Comparison of ENCODE assay signal across 8 cellular contexts in genomic region chr12:47408171-47408871, GRCh38.
A peak's percentile ranks its signal among the peaks of the same experiment; 100 is the strongest.
DNase-seq lines count a peak whose midpoint lies in the region; ATAC-seq and TF ChIP-seq lines count a peak whose summit lies in the region.

No MANE protein-coding gene starts in this region.

- no peak overlapping the region for H2AFZ ChIP-seq in SK-N-SH (ENCODE audit: low read depth)

- peaks cover 13% of the 10 kb centered on the region for H3K9me3 Mint-ChIP-seq in activated CD4-positive, alpha-beta T cell treated with anti-CD3 and anti-CD28 coated beads, Interleukin-2, amount 10 ng/mL, durations not matched to agents 7 days and 5 days

- H3K4me1 ChIP-seq in SK-N-SH (ENCODE audit: control insufficient read depth in 1 of 2, insufficient read depth in 2 of 2, low read depth in 1 of 2, low read length in 1 of 2), result no peaks in the 10 kb centered on the region
- peaks cover 0 to 4% of the 10 kb centered on the region in 2 donors for H3K4me1 ChIP-seq in lung (ENCODE audit: control insufficient read depth in 2 of 2, insufficient read depth in 2 of 2, low read length in 2 of 2)

- H3K36me3 ChIP-seq in SK-N-SH (replicated peaks in 1 of 2; ENCODE audit: control insufficient read depth in 1 of 2, insufficient read depth in 2 of 2, low read length in 1 of 2) (no peaks in the 10 kb centered on the region), lung (ENCODE audit: control insufficient read depth in 2 of 2, insufficient read depth in 2 of 2, low read length in 2 of 2) (no peaks in the 10 kb centered on the region)

- no peaks in the 10 kb centered on the region for H3K27me3 Mint-ChIP-seq in activated CD4-positive, alpha-beta T cell treated with anti-CD3 and anti-CD28 coated beads, Interleukin-2, amount 10 ng/mL, durations not matched to agents 7 days and 5 days

- H3K27ac Mint-ChIP-seq in activated CD4-positive, alpha-beta T cell treated with anti-CD3 and anti-CD28 coated beads, Interleukin-2, amount 10 ng/mL, durations not matched to agents 7 days and 5 days, result peak overlapping the region; percentile 81

- H3K4me3 ChIP-seq in SK-N-SH (ENCODE audit: low read depth in 2 of 2, low read length in 1 of 2), result no peak overlapping the region
- H3K4me3 ChIP-seq in lung, result no peak overlapping the region

- no peak overlapping the region for H3K4me2 ChIP-seq in SK-N-SH

- CTCF ChIA-PET in SK-N-SH (lab: Yijun Ruan, JAX), result no interaction called here
- CTCF ChIA-PET in activated CD4-positive, alpha-beta T cell treated with anti-CD3 and anti-CD28 coated beads, Interleukin-2, amount 10 ng/mL, durations not matched to agents 7 days and 5 days (lab: Charles Lee), result interaction anchor here (0.7 to 2.9 kb wide), 4 partner anchors 10 to 338 kb away, joined by 3 to 14 read pairs (median 4); no protein-coding TSS in a partner anchor

- H3F3A ChIP-seq in SK-N-SH (replicated peaks; ENCODE audit: insufficient read depth), result no peaks in the 10 kb centered on the region

- H3K9me3 ChIP-seq in SK-N-SH (no peaks in the 10 kb centered on the region), lung (ENCODE audit: control insufficient read depth in 2 of 2, insufficient read depth in 1 of 2, low read length in 1 of 2) (no peaks in the 10 kb centered on the region)

- peak; percentile 27 for TF ChIP-seq CTCF in SK-N-SH (IDR thresholded peaks at IDR 0.05)
- no peak for TF ChIP-seq CTCF in lung (IDR thresholded peaks at IDR 0.05; ENCODE audit: control extremely low read depth, extremely low read depth)

- H3K4me3 Mint-ChIP-seq in activated CD4-positive, alpha-beta T cell treated with anti-CD3 and anti-CD28 coated beads, Interleukin-2, amount 10 ng/mL, durations not matched to agents 7 days and 5 days, result no peak overlapping the region

- peaks cover 9% of the 10 kb centered on the region for H3K36me3 Mint-ChIP-seq in activated CD4-positive, alpha-beta T cell treated with anti-CD3 and anti-CD28 coated beads, Interleukin-2, amount 10 ng/mL, durations not matched to agents 7 days and 5 days (ENCODE audit: low read depth)

- WGBS in SK-N-SH (ENCODE audit: low lambda C conversion rate), result 14% methylated on average over 2 of the region's 2 CpGs
- 34 to 51% methylated on average over 2 of the region's 2 CpGs for WGBS in lung, 2 donors

- no peaks in the 10 kb centered on the region for H3K9me2 ChIP-seq in SK-N-SH

- no peaks in the 10 kb centered on the region for H3K79me2 ChIP-seq in SK-N-SH (ENCODE audit: insufficient read depth)

- ATAC-seq in SK-N-SH treated with all-trans-retinoic acid at 6 μM for 48 hours (no peak), GM21526 (IDR thresholded peaks at IDR 0.05; ENCODE audit: low FRiP score, unreplicated experiment) (peak; percentile 91), lung (ENCODE audit: insufficient read depth, low FRiP score) (peak; percentile 92)

- TF ChIP-seq EP300 in SK-N-SH (IDR thresholded peaks at IDR 0.05; ENCODE audit: borderline replicate concordance in 1 of 2, low read depth in 1 of 2, low read length in 1 of 2), result no peak

- no peak overlapping the region for H3K9ac ChIP-seq in SK-N-SH

- DNase-seq in SK-N-SH, result no peak
- peak; percentile 68 for DNase-seq in HT-29 (ENCODE audit: low spot score)
- peak; percentile 58 for DNase-seq in activated CD4-positive, alpha-beta T cell treated with anti-CD3 and anti-CD28 coated beads, Interleukin-2, amount 10 ng/mL, durations not matched to agents 7 days and 5 days
- peak; percentile 57 for DNase-seq in lung (ENCODE audit: low spot score)
- no peak for DNase-seq in NCI-H2081 treated with DMSO at 0.1 percent for 48 hours (lab: John Stamatoyannopoulos, UW)
- DNase-seq in mesenteric fat pad (ENCODE audit: low spot score), result no peak

- peaks cover 57% of the 10 kb centered on the region for H3K4me1 Mint-ChIP-seq in activated CD4-positive, alpha-beta T cell treated with anti-CD3 and anti-CD28 coated beads, Interleukin-2, amount 10 ng/mL, durations not matched to agents 7 days and 5 days

- no peak for TF ChIP-seq RAD21 in SK-N-SH (IDR thresholded peaks at IDR 0.05; ENCODE audit: low read length)

- H3K27me3 ChIP-seq in SK-N-SH (ENCODE audit: insufficient read depth) (peaks cover 28% of the 10 kb centered on the region; the same call in 1 of the 2 replicates), lung (ENCODE audit: control insufficient read depth, insufficient read depth) (no peaks in the 10 kb centered on the region)

- no peaks in the 10 kb centered on the region for H4K20me1 ChIP-seq in SK-N-SH (ENCODE audit: insufficient read depth)

- POLR2A ChIA-PET in SK-N-SH (lab: Yijun Ruan, JAX), result no interaction called here
- POLR2A ChIA-PET in activated CD4-positive, alpha-beta T cell treated with anti-CD3 and anti-CD28 coated beads, Interleukin-2, amount 10 ng/mL, durations not matched to agents 7 days and 5 days (lab: Charles Lee), result no interaction called here

- H3K27ac ChIP-seq in SK-N-SH (ENCODE audit: low read depth in 2 of 2, low read length in 1 of 2), result no peak overlapping the region
- H3K27ac ChIP-seq in lung (ENCODE audit: low read depth in 1 of 2, low read length in 1 of 2), result peak overlapping the region in 1 of 2 donors; percentile 66

TF ChIP-seq in SK-N-SH, 30 proteins besides CTCF, POLR2A, EP300 and RAD21 (continues in another document):
- TF ChIP-seq USF2 (IDR thresholded peaks at IDR 0.05; ENCODE audit: borderline replicate concordance, low read depth, low read length) (no peak), NFIC (IDR thresholded peaks at IDR 0.05; ENCODE audit: borderline replicate concordance) (no peak), CHD2 (IDR thresholded peaks at IDR 0.05; ENCODE audit: low read length, partially characterized antibody) (no peak), POLR2AphosphoS5 (IDR thresholded peaks at IDR 0.05; ENCODE audit: low read depth, low read length) (no peak), YY1 (IDR thresholded peaks at IDR 0.05; ENCODE audit: low read depth) (no peak), MAX (IDR thresholded peaks at IDR 0.05; ENCODE audit: low read depth) (no peak)
- TF ChIP-seq, protein P1, sequence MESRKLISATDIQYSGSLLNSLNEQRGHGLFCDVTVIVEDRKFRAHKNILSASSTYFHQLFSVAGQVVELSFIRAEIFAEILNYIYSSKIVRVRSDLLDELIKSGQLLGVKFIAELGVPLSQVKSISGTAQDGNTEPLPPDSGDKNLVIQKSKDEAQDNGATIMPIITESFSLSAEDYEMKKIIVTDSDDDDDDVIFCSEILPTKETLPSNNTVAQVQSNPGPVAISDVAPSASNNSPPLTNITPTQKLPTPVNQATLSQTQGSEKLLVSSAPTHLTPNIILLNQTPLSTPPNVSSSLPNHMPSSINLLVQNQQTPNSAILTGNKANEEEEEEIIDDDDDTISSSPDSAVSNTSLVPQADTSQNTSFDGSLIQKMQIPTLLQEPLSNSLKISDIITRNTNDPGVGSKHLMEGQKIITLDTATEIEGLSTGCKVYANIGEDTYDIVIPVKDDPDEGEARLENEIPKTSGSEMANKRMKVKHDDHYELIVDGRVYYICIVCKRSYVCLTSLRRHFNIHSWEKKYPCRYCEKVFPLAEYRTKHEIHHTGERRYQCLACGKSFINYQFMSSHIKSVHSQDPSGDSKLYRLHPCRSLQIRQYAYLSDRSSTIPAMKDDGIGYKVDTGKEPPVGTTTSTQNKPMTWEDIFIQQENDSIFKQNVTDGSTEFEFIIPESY (IDR thresholded peaks at IDR 0.05; ENCODE audit: borderline replicate concordance, low read depth), result no peak

TF ChIP-seq in SK-N-SH treated with all-trans-retinoic acid at 6 μM for 48 hours, 23 proteins besides CTCF, POLR2A, EP300 and RAD21 (continues in another document):
- TF ChIP-seq, protein P2, sequence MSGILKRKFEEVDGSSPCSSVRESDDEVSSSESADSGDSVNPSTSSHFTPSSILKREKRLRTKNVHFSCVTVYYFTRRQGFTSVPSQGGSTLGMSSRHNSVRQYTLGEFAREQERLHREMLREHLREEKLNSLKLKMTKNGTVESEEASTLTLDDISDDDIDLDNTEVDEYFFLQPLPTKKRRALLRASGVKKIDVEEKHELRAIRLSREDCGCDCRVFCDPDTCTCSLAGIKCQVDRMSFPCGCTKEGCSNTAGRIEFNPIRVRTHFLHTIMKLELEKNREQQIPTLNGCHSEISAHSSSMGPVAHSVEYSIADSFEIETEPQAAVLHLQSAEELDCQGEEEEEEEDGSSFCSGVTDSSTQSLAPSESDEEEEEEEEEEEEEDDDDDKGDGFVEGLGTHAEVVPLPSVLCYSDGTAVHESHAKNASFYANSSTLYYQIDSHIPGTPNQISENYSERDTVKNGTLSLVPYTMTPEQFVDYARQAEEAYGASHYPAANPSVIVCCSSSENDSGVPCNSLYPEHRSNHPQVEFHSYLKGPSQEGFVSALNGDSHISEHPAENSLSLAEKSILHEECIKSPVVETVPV (CRISPR knock-in tag; IDR thresholded peaks at IDR 0.05), result no peak
- TF ChIP-seq GLIS3 (CRISPR knock-in tag; IDR thresholded peaks at IDR 0.05) (no peak), ZFP3 (CRISPR knock-in tag; IDR thresholded peaks at IDR 0.05) (no peak), CSDC2 (CRISPR knock-in tag; IDR thresholded peaks at IDR 0.05) (no peak), BACH2 (CRISPR knock-in tag; IDR thresholded peaks at IDR 0.05; ENCODE audit: borderline replicate concordance) (no peak), ZNF8 (CRISPR knock-in tag; IDR thresholded peaks at IDR 0.05) (no peak), TOX (CRISPR knock-in tag; IDR thresholded peaks at IDR 0.05; ENCODE audit: borderline replicate concordance) (no peak), PPARA (CRISPR knock-in tag; IDR thresholded peaks at IDR 0.05; ENCODE audit: borderline replicate concordance) (no peak), ZNF70 (CRISPR knock-in tag; IDR thresholded peaks at IDR 0.05) (no peak), ZC3H10 (CRISPR knock-in tag; IDR thresholded peaks at IDR 0.05) (no peak), ZNF565 (CRISPR knock-in tag; conservative IDR thresholded peaks at IDR 0.05; ENCODE audit: low read depth) (no peak), TCF4 (CRISPR knock-in tag; IDR thresholded peaks at IDR 0.05; ENCODE audit: borderline replicate concordance) (no peak)
- TF ChIP-seq, protein P3, sequence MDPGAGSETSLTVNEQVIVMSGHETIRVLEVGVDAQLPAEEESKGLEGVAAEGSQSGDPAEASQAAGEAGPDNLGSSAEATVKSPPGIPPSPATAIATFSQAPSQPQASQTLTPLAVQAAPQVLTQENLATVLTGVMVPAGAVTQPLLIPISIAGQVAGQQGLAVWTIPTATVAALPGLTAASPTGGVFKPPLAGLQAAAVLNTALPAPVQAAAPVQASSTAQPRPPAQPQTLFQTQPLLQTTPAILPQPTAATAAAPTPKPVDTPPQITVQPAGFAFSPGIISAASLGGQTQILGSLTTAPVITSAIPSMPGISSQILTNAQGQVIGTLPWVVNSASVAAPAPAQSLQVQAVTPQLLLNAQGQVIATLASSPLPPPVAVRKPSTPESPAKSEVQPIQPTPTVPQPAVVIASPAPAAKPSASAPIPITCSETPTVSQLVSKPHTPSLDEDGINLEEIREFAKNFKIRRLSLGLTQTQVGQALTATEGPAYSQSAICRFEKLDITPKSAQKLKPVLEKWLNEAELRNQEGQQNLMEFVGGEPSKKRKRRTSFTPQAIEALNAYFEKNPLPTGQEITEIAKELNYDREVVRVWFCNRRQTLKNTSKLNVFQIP (CRISPR knock-in tag; IDR thresholded peaks at IDR 0.05; ENCODE audit: borderline replicate concordance, low read depth), result no peak

Comparison
In these comparisons a context has a peak if more than half of its experiments do, and no peak if none do; other contexts are left out.
1. DNase-seq: peak in HT-29 (single experiment), activated CD4-positive, alpha-beta T cell treated with anti-CD3 and anti-CD28 coated beads, Interleukin-2, amount 10 ng/mL, durations not matched to agents 7 days and 5 days (single experiment) and lung (single experiment); none in SK-N-SH (single experiment), NCI-H2081 treated with DMSO at 0.1 percent for 48 hours (single experiment) and mesenteric fat pad (single experiment).